3 cellular contexts compared by ENCODE assay signal in the genomic region with DNA sequence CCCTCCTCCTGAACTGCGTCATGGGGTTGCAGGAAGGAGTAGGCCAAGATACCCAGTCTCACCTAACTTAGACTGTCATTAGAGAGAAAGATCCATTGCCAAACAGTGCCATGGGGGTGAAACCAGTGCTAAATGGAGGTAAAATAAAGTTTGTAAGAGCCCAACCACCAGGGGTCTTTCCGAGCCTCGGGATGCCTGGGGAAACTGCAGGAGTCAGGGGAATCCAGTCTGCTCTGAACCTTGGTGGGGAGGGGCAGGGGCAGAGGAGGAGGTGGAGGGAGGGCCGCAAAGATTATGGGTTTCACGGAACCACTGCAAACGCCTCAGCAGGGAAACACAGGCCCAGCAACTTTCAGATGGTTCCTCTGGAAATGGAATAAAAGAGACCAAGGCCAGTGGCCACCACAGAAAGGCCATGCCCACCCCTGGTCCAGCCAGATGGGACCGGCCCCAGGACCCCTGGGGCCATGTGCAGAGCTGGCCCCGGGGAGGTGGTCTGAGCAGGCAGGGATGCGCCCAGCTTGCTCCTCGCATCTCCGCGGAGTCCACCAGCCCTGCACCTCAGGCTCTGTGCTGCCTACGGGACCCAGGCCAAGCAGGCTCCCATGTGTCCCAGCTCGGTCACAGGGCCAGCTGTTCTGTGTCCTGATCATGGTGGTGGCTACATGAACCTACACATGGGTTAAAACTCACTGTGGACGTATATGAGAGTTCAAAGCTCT.
TF ChIP-seq lines count a peak whose summit lies in the region.

No MANE protein-coding gene starts in this region.

TF ChIP-seq in SK-N-SH, 30 proteins besides CTCF, POLR2A, EP300 and RAD21 (continued from another document):
- TF ChIP-seq, protein P1, sequence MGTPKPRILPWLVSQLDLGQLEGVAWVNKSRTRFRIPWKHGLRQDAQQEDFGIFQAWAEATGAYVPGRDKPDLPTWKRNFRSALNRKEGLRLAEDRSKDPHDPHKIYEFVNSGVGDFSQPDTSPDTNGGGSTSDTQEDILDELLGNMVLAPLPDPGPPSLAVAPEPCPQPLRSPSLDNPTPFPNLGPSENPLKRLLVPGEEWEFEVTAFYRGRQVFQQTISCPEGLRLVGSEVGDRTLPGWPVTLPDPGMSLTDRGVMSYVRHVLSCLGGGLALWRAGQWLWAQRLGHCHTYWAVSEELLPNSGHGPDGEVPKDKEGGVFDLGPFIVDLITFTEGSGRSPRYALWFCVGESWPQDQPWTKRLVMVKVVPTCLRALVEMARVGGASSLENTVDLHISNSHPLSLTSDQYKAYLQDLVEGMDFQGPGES (IDR thresholded peaks at IDR 0.05; ENCODE audit: low read depth, low read length) = no peak
- TF ChIP-seq SIN3A (IDR thresholded peaks at IDR 0.05; ENCODE audit: borderline replicate concordance, low read depth, low read length) = no peak
- TF ChIP-seq, protein P2, sequence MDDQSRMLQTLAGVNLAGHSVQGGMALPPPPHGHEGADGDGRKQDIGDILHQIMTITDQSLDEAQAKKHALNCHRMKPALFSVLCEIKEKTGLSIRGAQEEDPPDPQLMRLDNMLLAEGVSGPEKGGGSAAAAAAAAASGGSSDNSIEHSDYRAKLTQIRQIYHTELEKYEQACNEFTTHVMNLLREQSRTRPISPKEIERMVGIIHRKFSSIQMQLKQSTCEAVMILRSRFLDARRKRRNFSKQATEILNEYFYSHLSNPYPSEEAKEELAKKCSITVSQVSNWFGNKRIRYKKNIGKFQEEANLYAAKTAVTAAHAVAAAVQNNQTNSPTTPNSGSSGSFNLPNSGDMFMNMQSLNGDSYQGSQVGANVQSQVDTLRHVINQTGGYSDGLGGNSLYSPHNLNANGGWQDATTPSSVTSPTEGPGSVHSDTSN (IDR thresholded peaks at IDR 0.05) = no peak
- TF ChIP-seq, protein P3, sequence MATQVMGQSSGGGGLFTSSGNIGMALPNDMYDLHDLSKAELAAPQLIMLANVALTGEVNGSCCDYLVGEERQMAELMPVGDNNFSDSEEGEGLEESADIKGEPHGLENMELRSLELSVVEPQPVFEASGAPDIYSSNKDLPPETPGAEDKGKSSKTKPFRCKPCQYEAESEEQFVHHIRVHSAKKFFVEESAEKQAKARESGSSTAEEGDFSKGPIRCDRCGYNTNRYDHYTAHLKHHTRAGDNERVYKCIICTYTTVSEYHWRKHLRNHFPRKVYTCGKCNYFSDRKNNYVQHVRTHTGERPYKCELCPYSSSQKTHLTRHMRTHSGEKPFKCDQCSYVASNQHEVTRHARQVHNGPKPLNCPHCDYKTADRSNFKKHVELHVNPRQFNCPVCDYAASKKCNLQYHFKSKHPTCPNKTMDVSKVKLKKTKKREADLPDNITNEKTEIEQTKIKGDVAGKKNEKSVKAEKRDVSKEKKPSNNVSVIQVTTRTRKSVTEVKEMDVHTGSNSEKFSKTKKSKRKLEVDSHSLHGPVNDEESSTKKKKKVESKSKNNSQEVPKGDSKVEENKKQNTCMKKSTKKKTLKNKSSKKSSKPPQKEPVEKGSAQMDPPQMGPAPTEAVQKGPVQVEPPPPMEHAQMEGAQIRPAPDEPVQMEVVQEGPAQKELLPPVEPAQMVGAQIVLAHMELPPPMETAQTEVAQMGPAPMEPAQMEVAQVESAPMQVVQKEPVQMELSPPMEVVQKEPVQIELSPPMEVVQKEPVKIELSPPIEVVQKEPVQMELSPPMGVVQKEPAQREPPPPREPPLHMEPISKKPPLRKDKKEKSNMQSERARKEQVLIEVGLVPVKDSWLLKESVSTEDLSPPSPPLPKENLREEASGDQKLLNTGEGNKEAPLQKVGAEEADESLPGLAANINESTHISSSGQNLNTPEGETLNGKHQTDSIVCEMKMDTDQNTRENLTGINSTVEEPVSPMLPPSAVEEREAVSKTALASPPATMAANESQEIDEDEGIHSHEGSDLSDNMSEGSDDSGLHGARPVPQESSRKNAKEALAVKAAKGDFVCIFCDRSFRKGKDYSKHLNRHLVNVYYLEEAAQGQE (IDR thresholded peaks at IDR 0.05; ENCODE audit: low read depth, low read length) = no peak
- no peak for TF ChIP-seq GABPA (IDR thresholded peaks at IDR 0.05; ENCODE audit: low read depth)
- TF ChIP-seq RXRA (IDR thresholded peaks at IDR 0.05; ENCODE audit: borderline replicate concordance, low read depth) = no peak
- TF ChIP-seq MXI1 (IDR thresholded peaks at IDR 0.05; ENCODE audit: low read depth, low read length) = no peak
- TF ChIP-seq, protein P4, sequence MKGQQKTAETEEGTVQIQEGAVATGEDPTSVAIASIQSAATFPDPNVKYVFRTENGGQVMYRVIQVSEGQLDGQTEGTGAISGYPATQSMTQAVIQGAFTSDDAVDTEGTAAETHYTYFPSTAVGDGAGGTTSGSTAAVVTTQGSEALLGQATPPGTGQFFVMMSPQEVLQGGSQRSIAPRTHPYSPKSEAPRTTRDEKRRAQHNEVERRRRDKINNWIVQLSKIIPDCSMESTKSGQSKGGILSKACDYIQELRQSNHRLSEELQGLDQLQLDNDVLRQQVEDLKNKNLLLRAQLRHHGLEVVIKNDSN (IDR thresholded peaks at IDR 0.05; ENCODE audit: borderline replicate concordance, low read depth) = no peak

TF ChIP-seq in SK-N-SH treated with all-trans-retinoic acid at 6 μM for 48 hours, 23 proteins besides CTCF, POLR2A, EP300 and RAD21 (continued from another document):
- no peak for TF ChIP-seq PPARA (CRISPR knock-in tag; IDR thresholded peaks at IDR 0.05; ENCODE audit: borderline replicate concordance)
- TF ChIP-seq ZFP3 (CRISPR knock-in tag; IDR thresholded peaks at IDR 0.05) = no peak
- TF ChIP-seq, protein P5, sequence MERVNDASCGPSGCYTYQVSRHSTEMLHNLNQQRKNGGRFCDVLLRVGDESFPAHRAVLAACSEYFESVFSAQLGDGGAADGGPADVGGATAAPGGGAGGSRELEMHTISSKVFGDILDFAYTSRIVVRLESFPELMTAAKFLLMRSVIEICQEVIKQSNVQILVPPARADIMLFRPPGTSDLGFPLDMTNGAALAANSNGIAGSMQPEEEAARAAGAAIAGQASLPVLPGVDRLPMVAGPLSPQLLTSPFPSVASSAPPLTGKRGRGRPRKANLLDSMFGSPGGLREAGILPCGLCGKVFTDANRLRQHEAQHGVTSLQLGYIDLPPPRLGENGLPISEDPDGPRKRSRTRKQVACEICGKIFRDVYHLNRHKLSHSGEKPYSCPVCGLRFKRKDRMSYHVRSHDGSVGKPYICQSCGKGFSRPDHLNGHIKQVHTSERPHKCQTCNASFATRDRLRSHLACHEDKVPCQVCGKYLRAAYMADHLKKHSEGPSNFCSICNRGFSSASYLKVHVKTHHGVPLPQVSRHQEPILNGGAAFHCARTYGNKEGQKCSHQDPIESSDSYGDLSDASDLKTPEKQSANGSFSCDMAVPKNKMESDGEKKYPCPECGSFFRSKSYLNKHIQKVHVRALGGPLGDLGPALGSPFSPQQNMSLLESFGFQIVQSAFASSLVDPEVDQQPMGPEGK (CRISPR knock-in tag; IDR thresholded peaks at IDR 0.05; ENCODE audit: borderline replicate concordance) = no peak
- TF ChIP-seq RARB (CRISPR knock-in tag; IDR thresholded peaks at IDR 0.05) = no peak

TF ChIP-seq in WTC11, 78 proteins besides CTCF, POLR2A, EP300 and RAD21 (continued from another document):
- TF ChIP-seq, protein P6, sequence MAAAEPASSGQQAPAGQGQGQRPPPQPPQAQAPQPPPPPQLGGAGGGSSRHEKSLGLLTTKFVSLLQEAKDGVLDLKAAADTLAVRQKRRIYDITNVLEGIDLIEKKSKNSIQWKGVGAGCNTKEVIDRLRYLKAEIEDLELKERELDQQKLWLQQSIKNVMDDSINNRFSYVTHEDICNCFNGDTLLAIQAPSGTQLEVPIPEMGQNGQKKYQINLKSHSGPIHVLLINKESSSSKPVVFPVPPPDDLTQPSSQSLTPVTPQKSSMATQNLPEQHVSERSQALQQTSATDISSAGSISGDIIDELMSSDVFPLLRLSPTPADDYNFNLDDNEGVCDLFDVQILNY (CRISPR knock-in tag; IDR thresholded peaks at IDR 0.05) = no peak
- TF ChIP-seq OVOL2 (CRISPR knock-in tag; IDR thresholded peaks at IDR 0.05; ENCODE audit: borderline replicate concordance) = no peak
- TF ChIP-seq CREM (CRISPR knock-in tag; IDR thresholded peaks at IDR 0.05) = no peak
- TF ChIP-seq, protein P7, sequence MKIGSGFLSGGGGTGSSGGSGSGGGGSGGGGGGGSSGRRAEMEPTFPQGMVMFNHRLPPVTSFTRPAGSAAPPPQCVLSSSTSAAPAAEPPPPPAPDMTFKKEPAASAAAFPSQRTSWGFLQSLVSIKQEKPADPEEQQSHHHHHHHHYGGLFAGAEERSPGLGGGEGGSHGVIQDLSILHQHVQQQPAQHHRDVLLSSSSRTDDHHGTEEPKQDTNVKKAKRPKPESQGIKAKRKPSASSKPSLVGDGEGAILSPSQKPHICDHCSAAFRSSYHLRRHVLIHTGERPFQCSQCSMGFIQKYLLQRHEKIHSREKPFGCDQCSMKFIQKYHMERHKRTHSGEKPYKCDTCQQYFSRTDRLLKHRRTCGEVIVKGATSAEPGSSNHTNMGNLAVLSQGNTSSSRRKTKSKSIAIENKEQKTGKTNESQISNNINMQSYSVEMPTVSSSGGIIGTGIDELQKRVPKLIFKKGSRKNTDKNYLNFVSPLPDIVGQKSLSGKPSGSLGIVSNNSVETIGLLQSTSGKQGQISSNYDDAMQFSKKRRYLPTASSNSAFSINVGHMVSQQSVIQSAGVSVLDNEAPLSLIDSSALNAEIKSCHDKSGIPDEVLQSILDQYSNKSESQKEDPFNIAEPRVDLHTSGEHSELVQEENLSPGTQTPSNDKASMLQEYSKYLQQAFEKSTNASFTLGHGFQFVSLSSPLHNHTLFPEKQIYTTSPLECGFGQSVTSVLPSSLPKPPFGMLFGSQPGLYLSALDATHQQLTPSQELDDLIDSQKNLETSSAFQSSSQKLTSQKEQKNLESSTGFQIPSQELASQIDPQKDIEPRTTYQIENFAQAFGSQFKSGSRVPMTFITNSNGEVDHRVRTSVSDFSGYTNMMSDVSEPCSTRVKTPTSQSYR (CRISPR knock-in tag; IDR thresholded peaks at IDR 0.05) = no peak
- TF ChIP-seq GRHL2 (CRISPR knock-in tag; IDR thresholded peaks at IDR 0.05; ENCODE audit: insufficient replicate concordance, severe bottlenecking) = no peak
- TF ChIP-seq, protein P8, sequence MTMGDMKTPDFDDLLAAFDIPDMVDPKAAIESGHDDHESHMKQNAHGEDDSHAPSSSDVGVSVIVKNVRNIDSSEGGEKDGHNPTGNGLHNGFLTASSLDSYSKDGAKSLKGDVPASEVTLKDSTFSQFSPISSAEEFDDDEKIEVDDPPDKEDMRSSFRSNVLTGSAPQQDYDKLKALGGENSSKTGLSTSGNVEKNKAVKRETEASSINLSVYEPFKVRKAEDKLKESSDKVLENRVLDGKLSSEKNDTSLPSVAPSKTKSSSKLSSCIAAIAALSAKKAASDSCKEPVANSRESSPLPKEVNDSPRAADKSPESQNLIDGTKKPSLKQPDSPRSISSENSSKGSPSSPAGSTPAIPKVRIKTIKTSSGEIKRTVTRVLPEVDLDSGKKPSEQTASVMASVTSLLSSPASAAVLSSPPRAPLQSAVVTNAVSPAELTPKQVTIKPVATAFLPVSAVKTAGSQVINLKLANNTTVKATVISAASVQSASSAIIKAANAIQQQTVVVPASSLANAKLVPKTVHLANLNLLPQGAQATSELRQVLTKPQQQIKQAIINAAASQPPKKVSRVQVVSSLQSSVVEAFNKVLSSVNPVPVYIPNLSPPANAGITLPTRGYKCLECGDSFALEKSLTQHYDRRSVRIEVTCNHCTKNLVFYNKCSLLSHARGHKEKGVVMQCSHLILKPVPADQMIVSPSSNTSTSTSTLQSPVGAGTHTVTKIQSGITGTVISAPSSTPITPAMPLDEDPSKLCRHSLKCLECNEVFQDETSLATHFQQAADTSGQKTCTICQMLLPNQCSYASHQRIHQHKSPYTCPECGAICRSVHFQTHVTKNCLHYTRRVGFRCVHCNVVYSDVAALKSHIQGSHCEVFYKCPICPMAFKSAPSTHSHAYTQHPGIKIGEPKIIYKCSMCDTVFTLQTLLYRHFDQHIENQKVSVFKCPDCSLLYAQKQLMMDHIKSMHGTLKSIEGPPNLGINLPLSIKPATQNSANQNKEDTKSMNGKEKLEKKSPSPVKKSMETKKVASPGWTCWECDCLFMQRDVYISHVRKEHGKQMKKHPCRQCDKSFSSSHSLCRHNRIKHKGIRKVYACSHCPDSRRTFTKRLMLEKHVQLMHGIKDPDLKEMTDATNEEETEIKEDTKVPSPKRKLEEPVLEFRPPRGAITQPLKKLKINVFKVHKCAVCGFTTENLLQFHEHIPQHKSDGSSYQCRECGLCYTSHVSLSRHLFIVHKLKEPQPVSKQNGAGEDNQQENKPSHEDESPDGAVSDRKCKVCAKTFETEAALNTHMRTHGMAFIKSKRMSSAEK (CRISPR knock-in tag; IDR thresholded peaks at IDR 0.05; ENCODE audit: borderline replicate concordance) = no peak
- TF ChIP-seq, protein P9, sequence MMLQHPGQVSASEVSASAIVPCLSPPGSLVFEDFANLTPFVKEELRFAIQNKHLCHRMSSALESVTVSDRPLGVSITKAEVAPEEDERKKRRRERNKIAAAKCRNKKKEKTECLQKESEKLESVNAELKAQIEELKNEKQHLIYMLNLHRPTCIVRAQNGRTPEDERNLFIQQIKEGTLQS (CRISPR knock-in tag; conservative IDR thresholded peaks at IDR 0.05) = no peak
- no peak for TF ChIP-seq HMGA2 (CRISPR knock-in tag; IDR thresholded peaks at IDR 0.05)
- TF ChIP-seq, protein P10, sequence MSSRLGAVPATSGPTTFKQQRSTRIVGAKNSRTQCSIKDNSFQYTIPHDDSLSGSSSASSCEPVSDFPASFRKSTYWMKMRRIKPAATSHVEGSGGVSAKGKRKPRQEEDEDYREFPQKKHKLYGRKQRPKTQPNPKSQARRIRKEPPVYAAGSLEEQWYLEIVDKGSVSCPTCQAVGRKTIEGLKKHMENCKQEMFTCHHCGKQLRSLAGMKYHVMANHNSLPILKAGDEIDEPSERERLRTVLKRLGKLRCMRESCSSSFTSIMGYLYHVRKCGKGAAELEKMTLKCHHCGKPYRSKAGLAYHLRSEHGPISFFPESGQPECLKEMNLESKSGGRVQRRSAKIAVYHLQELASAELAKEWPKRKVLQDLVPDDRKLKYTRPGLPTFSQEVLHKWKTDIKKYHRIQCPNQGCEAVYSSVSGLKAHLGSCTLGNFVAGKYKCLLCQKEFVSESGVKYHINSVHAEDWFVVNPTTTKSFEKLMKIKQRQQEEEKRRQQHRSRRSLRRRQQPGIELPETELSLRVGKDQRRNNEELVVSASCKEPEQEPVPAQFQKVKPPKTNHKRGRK (CRISPR knock-in tag; IDR thresholded peaks at IDR 0.05; ENCODE audit: borderline replicate concordance) = no peak
- no peak for TF ChIP-seq MYBL2 (CRISPR knock-in tag; IDR thresholded peaks at IDR 0.05)
- no peak for TF ChIP-seq RELA (CRISPR knock-in tag; IDR thresholded peaks at IDR 0.05; ENCODE audit: borderline replicate concordance)
- TF ChIP-seq ZNF232 (CRISPR knock-in tag; IDR thresholded peaks at IDR 0.05) = no peak
TF ChIP-seq in WTC11: peak in this region for 0.
